10 cellular contexts compared by ENCODE assay signal in genomic region chr6:137681445-137682009, GRCh38.
DNase-seq lines count a peak whose midpoint lies in the region; ATAC-seq and TF ChIP-seq lines count a peak whose summit lies in the region.
"Had no signal": no experiment of that assay in that cellular context is flagged by ENCODE, and none has a peak within 500 bp of the region (broad histone marks: within the 10 kb centered on the region; RNA-seq: fewer than 3 reads in every experiment).

No MANE protein-coding gene starts in this region.

- H3K4me3 Mint-ChIP-seq in natural killer cell treated with Interleukin-12 subunit alpha and Interleukin-12 subunit beta and Interleukin-15 and Interleukin-18, amount 100 ng/mL, for 72 hours, result no peak overlapping the region
- no peak overlapping the region for H3K4me3 Mint-ChIP-seq in natural killer cell
- peak overlapping the region; percentile 67 for H3K4me3 Mint-ChIP-seq in activated T-helper 17 cell treated with anti-CD3 and anti-CD28 coated beads, Interleukin-2, amount 50 U/mL, for 72 hours
- H3K4me3 Mint-ChIP-seq in stimulated activated effector memory CD8-positive, alpha-beta T cell treated with anti-CD3 and anti-CD28 coated beads, Interleukin-12 subunit alpha, Interleukin-12 subunit beta, amount 100 ng/mL, for 72 hours, result peak overlapping the region; percentile 41

- peaks cover 10 to 11% of the 10 kb centered on the region in 2 donors for H3K27me3 Mint-ChIP-seq in natural killer cell treated with Interleukin-12 subunit alpha and Interleukin-12 subunit beta and Interleukin-15 and Interleukin-18, amount 100 ng/mL, for 72 hours
- H3K27me3 Mint-ChIP-seq in natural killer cell (ENCODE audit: low read depth in 2 of 2), result peaks cover 20 to 26% of the 10 kb centered on the region in 2 donors
- no peaks in the 10 kb centered on the region for H3K27me3 Mint-ChIP-seq in activated T-helper 17 cell treated with anti-CD3 and anti-CD28 coated beads, Interleukin-2, amount 50 U/mL, for 72 hours

- H3K4me1 Mint-ChIP-seq in natural killer cell treated with Interleukin-12 subunit alpha and Interleukin-12 subunit beta and Interleukin-15 and Interleukin-18, amount 100 ng/mL, for 72 hours (ENCODE audit: low read depth in 2 of 2), result peaks cover 41 to 45% of the 10 kb centered on the region in 2 donors
- peaks cover 5 to 7% of the 10 kb centered on the region in 2 donors for H3K4me1 Mint-ChIP-seq in natural killer cell
- H3K4me1 Mint-ChIP-seq in activated T-helper 17 cell treated with anti-CD3 and anti-CD28 coated beads, Interleukin-2, amount 50 U/mL, for 72 hours, result peaks cover 59% of the 10 kb centered on the region
- peaks cover 67% of the 10 kb centered on the region for H3K4me1 Mint-ChIP-seq in stimulated activated effector memory CD8-positive, alpha-beta T cell treated with anti-CD3 and anti-CD28 coated beads, Interleukin-12 subunit alpha, Interleukin-12 subunit beta, amount 100 ng/mL, for 72 hours

- intact Hi-C loops in natural killer cell (cut with micrococcal nuclease), result no loop called here

- peaks cover 5% of the 10 kb centered on the region for H3K36me3 Mint-ChIP-seq in natural killer cell treated with Interleukin-12 subunit alpha and Interleukin-12 subunit beta and Interleukin-15 and Interleukin-18, amount 100 ng/mL, for 72 hours
- no peaks in the 10 kb centered on the region for H3K36me3 Mint-ChIP-seq in natural killer cell
- H3K36me3 Mint-ChIP-seq in activated T-helper 17 cell treated with anti-CD3 and anti-CD28 coated beads, Interleukin-2, amount 50 U/mL, for 72 hours (ENCODE audit: low read depth), result peaks cover 12% of the 10 kb centered on the region
- peaks cover 19% of the 10 kb centered on the region for H3K36me3 Mint-ChIP-seq in stimulated activated effector memory CD8-positive, alpha-beta T cell treated with anti-CD3 and anti-CD28 coated beads, Interleukin-12 subunit alpha, Interleukin-12 subunit beta, amount 100 ng/mL, for 72 hours

- no peak for DNase-seq in activated CD4-positive, CD25-positive, alpha-beta regulatory T cell treated with anti-CD3 and anti-CD28 coated beads, Interleukin-2, amount 50 U/mL, for 72 hours
- DNase-seq in natural killer cell treated with Interleukin-12 subunit alpha and Interleukin-12 subunit beta and Interleukin-15 and Interleukin-18, amount 100 ng/mL, for 72 hours (ENCODE audit: low spot score), result no peak
- no peak for DNase-seq in natural killer cell
- no peak for DNase-seq in stimulated activated effector memory CD8-positive, alpha-beta T cell treated with anti-CD3 and anti-CD28 coated beads, Interleukin-12 subunit alpha, Interleukin-12 subunit beta, amount 100 ng/mL, for 72 hours (ENCODE audit: low spot score in 2 of 2)
- no peak for DNase-seq in islet precursor cell
- no peak for DNase-seq in NCI-H774 (lab: John Stamatoyannopoulos, UW)
- DNase-seq: C1 segment of cervical spinal cord, NCI-H187 had no signal

- peak; percentile 8 to 17 for ATAC-seq in activated CD4-positive, CD25-positive, alpha-beta regulatory T cell treated with anti-CD3 and anti-CD28 coated beads, Interleukin-2, amount 50 U/mL, for 24 hours
- no peak for ATAC-seq in natural killer cell treated with Interleukin-12 subunit alpha and Interleukin-12 subunit beta and Interleukin-15 and Interleukin-18, amount 100 ng/mL, for 72 hours
- no peak for ATAC-seq in natural killer cell
- ATAC-seq in activated T-helper 17 cell treated with anti-CD3 and anti-CD28 coated beads, Interleukin-2, amount 50 U/mL, for 72 hours (replicated peaks), result peak; percentile 22
- no peak for ATAC-seq in stimulated activated effector memory CD8-positive, alpha-beta T cell treated with anti-CD3 and anti-CD28 coated beads, Interleukin-12 subunit alpha, Interleukin-12 subunit beta, amount 100 ng/mL, for 72 hours

- peak overlapping the region; percentile 71 to 89 for H3K27ac Mint-ChIP-seq in natural killer cell treated with Interleukin-12 subunit alpha and Interleukin-12 subunit beta and Interleukin-15 and Interleukin-18, amount 100 ng/mL, for 72 hours
- no peak overlapping the region for H3K27ac Mint-ChIP-seq in natural killer cell
- H3K27ac Mint-ChIP-seq in activated T-helper 17 cell treated with anti-CD3 and anti-CD28 coated beads, Interleukin-2, amount 50 U/mL, for 72 hours, result peak overlapping the region; percentile 94
- peak overlapping the region; percentile 92 for H3K27ac Mint-ChIP-seq in stimulated activated effector memory CD8-positive, alpha-beta T cell treated with anti-CD3 and anti-CD28 coated beads, Interleukin-12 subunit alpha, Interleukin-12 subunit beta, amount 100 ng/mL, for 72 hours

- TF ChIP-seq CTCF in natural killer cell (IDR thresholded peaks at IDR 0.05), result no peak

- no peaks in the 10 kb centered on the region for H3K9me3 Mint-ChIP-seq in natural killer cell treated with Interleukin-12 subunit alpha and Interleukin-12 subunit beta and Interleukin-15 and Interleukin-18, amount 100 ng/mL, for 72 hours
- H3K9me3 Mint-ChIP-seq in natural killer cell, result no peaks in the 10 kb centered on the region
- peaks cover 8% of the 10 kb centered on the region for H3K9me3 Mint-ChIP-seq in activated T-helper 17 cell treated with anti-CD3 and anti-CD28 coated beads, Interleukin-2, amount 50 U/mL, for 72 hours
- H3K9me3 Mint-ChIP-seq in stimulated activated effector memory CD8-positive, alpha-beta T cell treated with anti-CD3 and anti-CD28 coated beads, Interleukin-12 subunit alpha, Interleukin-12 subunit beta, amount 100 ng/mL, for 72 hours, result no peaks in the 10 kb centered on the region

Comparison
In these comparisons a context has a peak if more than half of its experiments do, and no peak if none do; other contexts are left out.
1. H3K27ac Mint-ChIP-seq: peak in natural killer cell treated with Interleukin-12 subunit alpha and Interleukin-12 subunit beta and Interleukin-15 and Interleukin-18, amount 100 ng/mL, for 72 hours (2 of 2), activated T-helper 17 cell treated with anti-CD3 and anti-CD28 coated beads, Interleukin-2, amount 50 U/mL, for 72 hours (single experiment) and stimulated activated effector memory CD8-positive, alpha-beta T cell treated with anti-CD3 and anti-CD28 coated beads, Interleukin-12 subunit alpha, Interleukin-12 subunit beta, amount 100 ng/mL, for 72 hours (single experiment); none in natural killer cell (0 of 2).
2. ATAC-seq: peak in activated CD4-positive, CD25-positive, alpha-beta regulatory T cell treated with anti-CD3 and anti-CD28 coated beads, Interleukin-2, amount 50 U/mL, for 24 hours (2 of 2) and activated T-helper 17 cell treated with anti-CD3 and anti-CD28 coated beads, Interleukin-2, amount 50 U/mL, for 72 hours (single experiment); none in natural killer cell treated with Interleukin-12 subunit alpha and Interleukin-12 subunit beta and Interleukin-15 and Interleukin-18, amount 100 ng/mL, for 72 hours (0 of 2), natural killer cell (0 of 3) and stimulated activated effector memory CD8-positive, alpha-beta T cell treated with anti-CD3 and anti-CD28 coated beads, Interleukin-12 subunit alpha, Interleukin-12 subunit beta, amount 100 ng/mL, for 72 hours (single experiment).
3. H3K4me3 Mint-ChIP-seq: peak in activated T-helper 17 cell treated with anti-CD3 and anti-CD28 coated beads, Interleukin-2, amount 50 U/mL, for 72 hours (single experiment) and stimulated activated effector memory CD8-positive, alpha-beta T cell treated with anti-CD3 and anti-CD28 coated beads, Interleukin-12 subunit alpha, Interleukin-12 subunit beta, amount 100 ng/mL, for 72 hours (single experiment); none in natural killer cell treated with Interleukin-12 subunit alpha and Interleukin-12 subunit beta and Interleukin-15 and Interleukin-18, amount 100 ng/mL, for 72 hours (single experiment) and natural killer cell (single experiment).